In the genomic region with DNA sequence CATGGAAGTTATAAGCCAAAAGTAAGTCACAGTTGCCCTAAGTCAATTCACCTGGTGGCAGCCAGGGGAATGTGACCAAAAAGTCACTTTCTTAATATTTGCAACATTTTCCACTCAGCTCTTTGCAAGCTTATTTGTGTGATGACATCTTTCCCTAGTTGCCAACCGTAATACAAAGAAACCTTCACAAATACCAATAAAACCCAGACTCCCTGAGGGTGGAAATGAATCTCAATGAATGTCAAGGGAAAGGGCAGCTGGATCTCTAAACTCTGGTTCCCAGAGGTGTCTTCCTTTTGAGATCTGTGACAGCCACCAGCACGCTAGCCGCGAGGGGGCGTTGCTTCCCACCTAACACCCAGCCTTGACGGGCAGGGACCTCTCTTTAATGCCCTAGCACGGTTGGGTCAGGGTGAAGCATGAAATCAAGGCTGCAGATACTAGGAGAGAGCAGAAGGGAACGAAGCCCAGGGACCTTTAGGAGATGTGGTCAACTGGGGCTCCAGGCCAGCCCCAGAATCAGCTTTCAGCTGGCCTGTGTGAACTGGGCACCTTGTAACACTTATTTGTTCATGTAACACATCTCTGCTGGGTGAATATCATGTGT, we compare ENCODE assay signal across 8 cellular contexts.
DNase-seq lines count a peak whose midpoint lies in the region; ATAC-seq and TF ChIP-seq lines count a peak whose summit lies in the region.

No MANE protein-coding gene starts in this region.

- H3K36me3 Mint-ChIP-seq in chondrocyte (ENCODE audit: low read depth), result no peaks in the 10 kb centered on the region

- ATAC-seq in HG02885 (IDR thresholded peaks at IDR 0.05; ENCODE audit: poor library complexity, unreplicated experiment) (peak; percentile 53), HG03135 (IDR thresholded peaks at IDR 0.05; ENCODE audit: unreplicated experiment) (no peak), HG03469 (IDR thresholded peaks at IDR 0.05; ENCODE audit: unreplicated experiment) (no peak), GM21381 (IDR thresholded peaks at IDR 0.05; ENCODE audit: unreplicated experiment) (no peak)

- H4K91ac ChIP-seq in mesenchymal stem cell (ENCODE audit: low read length), result no peak overlapping the region

- no peak overlapping the region for H2BK12ac ChIP-seq in mesenchymal stem cell (ENCODE audit: low read length in 2 of 2)

- no peak overlapping the region for H2BK15ac ChIP-seq in mesenchymal stem cell (ENCODE audit: low read depth, poor library complexity, severe bottlenecking)

- no peak overlapping the region for H3K4me2 ChIP-seq in mesenchymal stem cell (ENCODE audit: low read length, poor library complexity, severe bottlenecking)

- no peaks in the 10 kb centered on the region for H3K4me1 Mint-ChIP-seq in chondrocyte (ENCODE audit: low read depth)

- H3K9me3 ChIP-seq in mesenchymal stem cell (ENCODE audit: control insufficient read depth, low read length), result no peaks in the 10 kb centered on the region

- no peaks in the 10 kb centered on the region for H3K4me1 ChIP-seq in mesenchymal stem cell (ENCODE audit: control insufficient read depth, insufficient read depth, low read depth, low read length)

- no peaks in the 10 kb centered on the region for H3K9me3 Mint-ChIP-seq in chondrocyte (ENCODE audit: low read depth)

- no peaks in the 10 kb centered on the region for H3K79me1 ChIP-seq in mesenchymal stem cell (replicated peaks; ENCODE audit: low read length, poor library complexity, severe bottlenecking)

- no peak overlapping the region for H3K23ac ChIP-seq in mesenchymal stem cell (ENCODE audit: low read length in 2 of 2)

- peaks cover 6% of the 10 kb centered on the region for H3K27me3 Mint-ChIP-seq in chondrocyte (ENCODE audit: low read depth)

- no peak overlapping the region for H2AFZ ChIP-seq in mesenchymal stem cell (ENCODE audit: low read depth, low read length)

- H3K4ac ChIP-seq in mesenchymal stem cell (ENCODE audit: low read depth in 1 of 2, low read length in 2 of 2), result no peak overlapping the region

- H3K18ac ChIP-seq in mesenchymal stem cell (ENCODE audit: low read depth in 1 of 2, low read length in 2 of 2), result no peak overlapping the region

- no peak overlapping the region for H2AK5ac ChIP-seq in mesenchymal stem cell (ENCODE audit: low read length, severe bottlenecking)

- H3K36me3 ChIP-seq in mesenchymal stem cell (ENCODE audit: control insufficient read depth in 1 of 2, insufficient read depth in 2 of 2, low read depth in 1 of 2, low read length in 2 of 2), result no peaks in the 10 kb centered on the region

- no peak overlapping the region for H3K27ac ChIP-seq in mesenchymal stem cell (ENCODE audit: low read length, poor library complexity, severe bottlenecking)

- H3K4me3 ChIP-seq in mesenchymal stem cell (ENCODE audit: insufficient read depth in 1 of 2, low read depth in 1 of 2, low read length in 2 of 2), result no peak overlapping the region

- H4K8ac ChIP-seq in mesenchymal stem cell (ENCODE audit: low read length), result no peak overlapping the region

- H2BK120ac ChIP-seq in mesenchymal stem cell (ENCODE audit: low read depth, low read length), result no peak overlapping the region

- no peak overlapping the region for H2BK5ac ChIP-seq in mesenchymal stem cell (ENCODE audit: low read depth, low read length, poor library complexity, severe bottlenecking)

- 6% methylated on average over 7 of the region's 8 CpGs for WGBS in mesenchymal stem cell

- TF ChIP-seq CTCF in chondrocyte (IDR thresholded peaks at IDR 0.05), result peak; percentile 74

- H3K27me3 ChIP-seq in mesenchymal stem cell (ENCODE audit: control insufficient read depth in 1 of 2, insufficient read depth in 1 of 2, low read length in 2 of 2), result no peaks in the 10 kb centered on the region

- no peak overlapping the region for H3K9ac ChIP-seq in mesenchymal stem cell (ENCODE audit: low read length)

- no peak overlapping the region for H3K14ac ChIP-seq in mesenchymal stem cell (ENCODE audit: low read length in 2 of 2)

- no peak overlapping the region for H3K27ac Mint-ChIP-seq in chondrocyte (ENCODE audit: unreplicated experiment)

- peak; percentile 39 for DNase-seq in GM04504 (ENCODE audit: low read depth)
- peak; percentile 4 for DNase-seq in T follicular helper cell (ENCODE audit: low read depth)
- no peak for DNase-seq in chondrocyte (ENCODE audit: low spot score)
- peak; percentile 6 for DNase-seq in mesenchymal stem cell

- H3K4me3 Mint-ChIP-seq in chondrocyte (ENCODE audit: unreplicated experiment), result no peak overlapping the region
